ENCODE assay signal across 11 cellular contexts in genomic region chr11:2150206-2150847, GRCh38. TPM values are rescaled to one million over a fixed set of nuclear protein-coding genes. Genes with fewer than 3 reads are reported as not detected.
DNase-seq lines count a peak whose midpoint lies in the region; ATAC-seq, FAIRE-seq and TF ChIP-seq lines count a peak whose summit lies in the region.
"Had no signal": no experiment of that assay in that cellular context is flagged by ENCODE, and none has a peak within 500 bp of the region (broad histone marks: within the 10 kb centered on the region; RNA-seq: fewer than 3 reads in every experiment).

No MANE protein-coding gene starts in this region.

- no peak overlapping the region for H3K9ac ChIP-seq in adipocyte (ENCODE audit: low read length)

- H3K4me3 ChIP-seq in AG10803 (ENCODE audit: low read length) = no peak overlapping the region
- H3K4me3 ChIP-seq in adipocyte (ENCODE audit: low read length) = no peak overlapping the region
- no peak overlapping the region for H3K4me3 ChIP-seq in coronary artery
- H3K4me3 ChIP-seq: colonic mucosa had no signal

- H3K27ac ChIP-seq in coronary artery = no peak overlapping the region
- H3K27ac ChIP-seq: colonic mucosa had no signal

- H3K36me3 ChIP-seq in adipocyte (ENCODE audit: control insufficient read depth, insufficient read depth, low read length, severe bottlenecking) = no peaks in the 10 kb centered on the region
- H3K36me3 ChIP-seq: colonic mucosa had no signal

- TF ChIP-seq CTCF in AG10803 (conservative IDR thresholded peaks at IDR 0.05; ENCODE audit: low read length) (peak; percentile 63), coronary artery (IDR thresholded peaks at IDR 0.05) (no peak)

- ATAC-seq in HG03354 (IDR thresholded peaks at IDR 0.05; ENCODE audit: poor library complexity, severe bottlenecking, unreplicated experiment) (no peak), HG02938 (IDR thresholded peaks at IDR 0.05; ENCODE audit: unreplicated experiment) (no peak)

- no peaks in the 10 kb centered on the region for H3K4me1 ChIP-seq in adipocyte (ENCODE audit: control insufficient read depth, insufficient read depth, low read length)
- H3K4me1 ChIP-seq: colonic mucosa had no signal

- FAIRE-seq in HTR-8/SVneo (lab: Jason Lieb, UNC) = no peak

- H3K27me3 ChIP-seq in adipocyte (replicated peaks; ENCODE audit: control insufficient read depth, insufficient read depth, low read length) = peaks cover 71% of the 10 kb centered on the region

- DNase-seq in AG10803 (ENCODE audit: low read depth) (peak; percentile 47), HT-29 (ENCODE audit: low spot score) (peak; percentile 86), adipocyte (ENCODE audit: low read depth) (peak; percentile 81), kidney tubule cell (ENCODE audit: low spot score) (peak; percentile 27), HTR-8/SVneo (ENCODE audit: insufficient read length, low spot score) (no peak), coronary artery (ENCODE audit: low spot score) (no peak)
- DNase-seq: colonic mucosa; NK-92 treated with Interleukin-12 subunit alpha and Interleukin-12 subunit beta, amount 100 ng/mL, for 24 hours; stimulated activated CD4-positive, alpha-beta T cell treated with anti-CD3 and anti-CD28 coated beads, Interleukin-2, amount 100 ng/mL, for 24 hours had no signal

- no peaks in the 10 kb centered on the region for H3K9me3 ChIP-seq in adipocyte (ENCODE audit: control insufficient read depth, low read length)
- H3K9me3 ChIP-seq: colonic mucosa had no signal

RNA-seq across cellular contexts. Expression of gene INS, which starts 10.7 kb away (rescaled TPM):
- not detected in 2 replicates for total RNA-seq in HT-29 (2014; rRNA removed; shearing (Covaris generic))

RNA-seq across cellular contexts. Expression of gene IGF2, which starts 11.1 kb away (rescaled TPM):
- 9.9 and 11.4 TPM in 2 replicates for total RNA-seq in HT-29 (2014; rRNA removed; shearing (Covaris generic))

RNA-seq across cellular contexts. Expression of gene TH, which starts 21.3 kb away (rescaled TPM):
- total RNA-seq in HT-29 (2014; rRNA removed; shearing (Covaris generic)) = 1.8 and 3.4 TPM in 2 replicates

Comparison
In these comparisons a context has a peak if more than half of its experiments do, and no peak if none do; other contexts are left out.
1. DNase-seq: peak in AG10803 (single experiment), HT-29 (single experiment), adipocyte (single experiment) and kidney tubule cell (single experiment); none in HTR-8/SVneo (single experiment) and coronary artery (single experiment).